ENCODE assay signal across 30 cellular contexts in the genomic region with DNA sequence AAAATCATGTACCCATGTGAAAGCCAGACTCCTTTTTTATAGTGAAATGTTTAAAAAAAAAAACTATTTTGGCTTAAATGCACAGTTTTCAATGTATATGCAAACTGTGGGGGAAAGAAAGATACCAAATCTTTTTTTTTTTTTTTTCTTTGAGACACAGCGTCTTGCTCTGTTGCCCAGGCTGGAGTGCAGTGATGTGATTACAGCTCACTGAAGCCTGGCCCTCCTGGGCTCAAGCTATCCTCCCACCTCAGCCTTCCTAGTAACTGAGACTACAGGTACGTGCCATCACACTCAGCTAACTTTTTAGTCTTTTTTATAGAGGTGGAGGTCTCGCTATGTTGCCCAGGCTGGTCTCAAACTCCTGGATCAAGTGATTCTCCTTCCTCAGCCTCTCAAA.
"Had no signal": no experiment of that assay in that cellular context is flagged by ENCODE, and none has a peak within 500 bp of the region (broad histone marks: within the 10 kb centered on the region; RNA-seq: fewer than 3 reads in every experiment).

No MANE protein-coding gene starts in this region.

- H3K27ac Mint-ChIP-seq: naive thymus-derived CD4-positive, alpha-beta T cell; natural killer cell; progenitor cell of endocrine pancreas; stimulated activated effector memory CD8-positive, alpha-beta T cell treated with anti-CD3 and anti-CD28 coated beads, Interleukin-12 subunit alpha, Interleukin-12 subunit beta, amount 100 ng/mL, for 72 hours; stimulated activated naive B cell treated with anti-CD40 and anti-IgM and Interleukin-4, amounts not matched to agents 10 μg/mL and 1 μg/mL and 100 μg/mL, for 72 hours; stimulated activated naive CD8-positive, alpha-beta T cell treated with anti-CD3 and anti-CD28 coated beads, Interleukin-15, Interleukin-2, amounts not matched to agents 100 ng/mL and 50 ng/mL, for 24 hours had no signal

- H3K4me1 Mint-ChIP-seq: naive thymus-derived CD4-positive, alpha-beta T cell; natural killer cell; stimulated activated effector memory CD8-positive, alpha-beta T cell treated with anti-CD3 and anti-CD28 coated beads, Interleukin-12 subunit alpha, Interleukin-12 subunit beta, amount 100 ng/mL, for 72 hours; stimulated activated naive B cell treated with anti-CD40 and anti-IgM and Interleukin-4, amounts not matched to agents 10 μg/mL and 1 μg/mL and 100 μg/mL, for 72 hours had no signal

- H3K4me3 ChIP-seq: psoas muscle, right lobe of liver, sigmoid colon, stomach, thoracic aorta, thyroid gland, tibial nerve, upper lobe of left lung, vagina had no signal

- H3K27ac ChIP-seq: neutrophil, parathyroid adenoma, psoas muscle, right lobe of liver, sigmoid colon, stomach, thoracic aorta, thyroid gland, tibial nerve, upper lobe of left lung, vagina had no signal

- ATAC-seq: naive thymus-derived CD4-positive, alpha-beta T cell; natural killer cell; psoas muscle; right cardiac atrium; right lobe of liver; stimulated activated effector memory CD8-positive, alpha-beta T cell treated with anti-CD3 and anti-CD28 coated beads, Interleukin-12 subunit alpha, Interleukin-12 subunit beta, amount 100 ng/mL, for 72 hours had no signal

- FAIRE-seq: small intestine, urothelium cell line had no signal

- H2AFZ ChIP-seq: parathyroid adenoma had no signal

- DNase-seq: naive thymus-derived CD4-positive, alpha-beta T cell; natural killer cell; nucleus accumbens; posterior cingulate gyrus; psoas muscle; right cardiac atrium; right lobe of liver; sigmoid colon; small intestine; stimulated activated CD4-positive, alpha-beta T cell treated with anti-CD3 and anti-CD28 coated beads, Interleukin-15, amount 100 ng/mL, for 24 hours; stimulated activated CD4-positive, alpha-beta T cell treated with anti-CD3 and anti-CD28 coated beads, Interleukin-2, amount 100 ng/mL, for 24 hours; stimulated activated CD4-positive, alpha-beta T cell treated with anti-CD3 and anti-CD28 coated beads, Interleukin-2, amount 100 ng/mL, for 48 hours; stimulated activated CD4-positive, alpha-beta T cell treated with anti-CD3 and anti-CD28 coated beads, Interleukin-4, amount 100 ng/mL, for 24 hours; stimulated activated naive B cell treated with anti-CD40 and anti-IgM and Interleukin-4, amounts not matched to agents 10 μg/mL and 1 μg/mL and 100 μg/mL, for 72 hours; stimulated activated naive CD4-positive, alpha-beta T cell treated with Interleukin-2 at 50 U/mL for 16 hours; stomach; thyroid gland; trophoblast cell; upper lobe of left lung had no signal

- H3K79me2 ChIP-seq: parathyroid adenoma had no signal

- H3K27me3 ChIP-seq: neutrophil, right lobe of liver, sigmoid colon, stomach, thyroid gland, tibial nerve, upper lobe of left lung, vagina had no signal

- H3K4me1 ChIP-seq: parathyroid adenoma, psoas muscle, right lobe of liver, sigmoid colon, stomach, thyroid gland, tibial nerve, upper lobe of left lung, vagina had no signal

- H3K9ac ChIP-seq: parathyroid adenoma had no signal

- H3K36me3 ChIP-seq: neutrophil, right lobe of liver, sigmoid colon, stomach, thoracic aorta, thyroid gland, tibial nerve, upper lobe of left lung, vagina had no signal

- H3K4me3 Mint-ChIP-seq: naive thymus-derived CD4-positive, alpha-beta T cell; natural killer cell; nephron; neural crest cell; stimulated activated effector memory CD8-positive, alpha-beta T cell treated with anti-CD3 and anti-CD28 coated beads, Interleukin-12 subunit alpha, Interleukin-12 subunit beta, amount 100 ng/mL, for 72 hours; stimulated activated naive B cell treated with anti-CD40 and anti-IgM and Interleukin-4, amounts not matched to agents 10 μg/mL and 1 μg/mL and 100 μg/mL, for 72 hours; stimulated activated naive CD8-positive, alpha-beta T cell treated with anti-CD3 and anti-CD28 coated beads, Interleukin-15, Interleukin-2, amounts not matched to agents 100 ng/mL and 50 ng/mL, for 24 hours had no signal

- H3K36me3 Mint-ChIP-seq: naive thymus-derived CD4-positive, alpha-beta T cell; natural killer cell; stimulated activated effector memory CD8-positive, alpha-beta T cell treated with anti-CD3 and anti-CD28 coated beads, Interleukin-12 subunit alpha, Interleukin-12 subunit beta, amount 100 ng/mL, for 72 hours; stimulated activated naive B cell treated with anti-CD40 and anti-IgM and Interleukin-4, amounts not matched to agents 10 μg/mL and 1 μg/mL and 100 μg/mL, for 72 hours had no signal

- H3K9me3 Mint-ChIP-seq: nephron; neural crest cell; stimulated activated effector memory CD8-positive, alpha-beta T cell treated with anti-CD3 and anti-CD28 coated beads, Interleukin-12 subunit alpha, Interleukin-12 subunit beta, amount 100 ng/mL, for 72 hours; stimulated activated naive CD8-positive, alpha-beta T cell treated with anti-CD3 and anti-CD28 coated beads, Interleukin-15, Interleukin-2, amounts not matched to agents 100 ng/mL and 50 ng/mL, for 24 hours had no signal

- H3K27me3 Mint-ChIP-seq: progenitor cell of endocrine pancreas; stimulated activated naive B cell treated with anti-CD40 and anti-IgM and Interleukin-4, amounts not matched to agents 10 μg/mL and 1 μg/mL and 100 μg/mL, for 72 hours; stimulated activated naive CD8-positive, alpha-beta T cell treated with anti-CD3 and anti-CD28 coated beads, Interleukin-15, Interleukin-2, amounts not matched to agents 100 ng/mL and 50 ng/mL, for 24 hours had no signal

- H3K9me3 ChIP-seq: neutrophil, psoas muscle, right lobe of liver, sigmoid colon, stomach, thoracic aorta, thyroid gland, tibial nerve, upper lobe of left lung, vagina had no signal
